Comparison of ENCODE assay signal across 20 cellular contexts in genomic region chr12:111100003-111100402, GRCh38.
DNase-seq lines count a peak whose midpoint lies in the region; ATAC-seq, FAIRE-seq and TF ChIP-seq lines count a peak whose summit lies in the region.
"Had no signal": no experiment of that assay in that cellular context is flagged by ENCODE, and none has a peak within 500 bp of the region (broad histone marks: within the 10 kb centered on the region; RNA-seq: fewer than 3 reads in every experiment).

No MANE protein-coding gene starts in this region.

- no peak overlapping the region for H3K4me3 Mint-ChIP-seq in GM23338
- H3K4me3 Mint-ChIP-seq: B cell; CD4-positive, alpha-beta memory T cell; HFFc6 had no signal

- H2BK20ac ChIP-seq in H1 (ENCODE audit: low read length): no peak overlapping the region

- no peaks in the 10 kb centered on the region for H3K27me3 ChIP-seq in BLaER1
- H3K27me3 ChIP-seq in GM23338 (ENCODE audit: insufficient read depth): no peaks in the 10 kb centered on the region
- H3K27me3 ChIP-seq in SU-DHL-6 (ENCODE audit: low read length): no peaks in the 10 kb centered on the region
- H3K27me3 ChIP-seq in H1 (replicated peaks in 1 of 4; ENCODE audit: control insufficient read depth in 3 of 4, extremely low read depth in 1 of 4, insufficient read depth in 3 of 4, low read length in 3 of 4): no peaks in the 10 kb centered on the region; a peak in 1 of 7 replicates

- H2BK12ac ChIP-seq in H1 (ENCODE audit: low read depth, low read length): 0 out of 2 replicates have a peak overlapping the region, but pooled peaks have one; percentile 7

- ATAC-seq in GM23338: no peak
- no peak for ATAC-seq in left lobe of liver
- no peak for ATAC-seq in left colon
- ATAC-seq: K562 had no signal

- H3K4me1 ChIP-seq in BLaER1 (peaks cover 58% of the 10 kb centered on the region), GM23338 (ENCODE audit: insufficient read depth) (no peaks in the 10 kb centered on the region), H1 (replicated peaks in 1 of 4; ENCODE audit: control insufficient read depth in 3 of 4, insufficient read depth in 4 of 4, low read length in 3 of 4) (no peaks in the 10 kb centered on the region; a peak in 2 of 7 replicates)
- H3K4me1 ChIP-seq: SJSA1 had no signal

- intact Hi-C loops in left colon (cut with DNase I, micrococcal nuclease): no loop called here

- TF ChIP-seq POLR2A in H1 (IDR thresholded peaks at IDR 0.05; ENCODE audit: control extremely low read depth in 1 of 2, low read depth in 2 of 2, low read length in 2 of 2): no peak

- peak overlapping the region; percentile 52; the same call in 1 of the 2 replicates for H3K27ac ChIP-seq in BLaER1
- no peak overlapping the region for H3K27ac ChIP-seq in GM23338 (ENCODE audit: low read depth)
- H3K27ac ChIP-seq in SU-DHL-6 (ENCODE audit: low read depth, low read length): peak overlapping the region; percentile 98
- H3K27ac ChIP-seq in H1 (ENCODE audit: low read depth, low read length): no peak overlapping the region
- H3K27ac ChIP-seq: SJSA1 had no signal

- H3K4me1 Mint-ChIP-seq in GM23338: peaks cover 13% of the 10 kb centered on the region

- H3K9me2 ChIP-seq in GM23338 (ENCODE audit: insufficient read depth) (no peaks in the 10 kb centered on the region), SU-DHL-6 (replicated peaks; ENCODE audit: insufficient read depth, low read length) (no peaks in the 10 kb centered on the region)

- TF ChIP-seq EP300 in H1 (IDR thresholded peaks at IDR 0.05; ENCODE audit: borderline replicate concordance in 1 of 2, low read depth in 2 of 2, low read length in 2 of 2): no peak

- H3K18ac ChIP-seq in H1 (ENCODE audit: extremely low read depth, low read length): no peak overlapping the region

- peak overlapping the region; percentile 79 for H3K4me2 ChIP-seq in BLaER1
- no peak overlapping the region for H3K4me2 ChIP-seq in GM23338
- peak overlapping the region; percentile 84 for H3K4me2 ChIP-seq in SU-DHL-6 (ENCODE audit: low read depth, low read length, poor library complexity, severe bottlenecking)
- no peak overlapping the region for H3K4me2 ChIP-seq in H1 (ENCODE audit: insufficient read depth in 1 of 2, low read depth in 2 of 2, low read length in 2 of 2)

- H3K9ac ChIP-seq in BLaER1 (no peak overlapping the region), SU-DHL-6 (ENCODE audit: low read length) (peak overlapping the region; percentile 97), H1 (replicated peaks in 1 of 4; ENCODE audit: extremely low read depth in 1 of 4, low read depth in 3 of 4, low read length in 3 of 4) (no peak overlapping the region)

- no peak overlapping the region for H3K4ac ChIP-seq in H1 (replicated peaks; ENCODE audit: insufficient read length, low read depth, low read length)

- H4K91ac ChIP-seq in H1 (replicated peaks; ENCODE audit: insufficient read length, low read length): peak overlapping the region; percentile 31

- TF ChIP-seq RAD21 in H1 (IDR thresholded peaks at IDR 0.05 in 1 of 2, conservative IDR thresholded peaks at IDR 0.05 in 1 of 2; ENCODE audit: low read depth in 2 of 2, low read length in 2 of 2): no peak

- no peaks in the 10 kb centered on the region for H4K20me1 ChIP-seq in BLaER1
- H4K20me1 ChIP-seq in GM23338 (replicated peaks; ENCODE audit: insufficient read depth): no peaks in the 10 kb centered on the region
- peaks cover 11% of the 10 kb centered on the region; the same call in 1 of the 2 replicates for H4K20me1 ChIP-seq in SU-DHL-6 (ENCODE audit: low read depth, low read length)
- peaks cover 0 to 2% of the 10 kb centered on the region in 2 experiments for H4K20me1 ChIP-seq in H1 (replicated peaks in 1 of 2; ENCODE audit: control insufficient read depth in 1 of 2, insufficient read depth in 2 of 2, low read length in 2 of 2)

- peaks cover 6% of the 10 kb centered on the region for H3K79me1 ChIP-seq in H1 (ENCODE audit: low read depth, low read length)

- in situ Hi-C loops in KBM-7 (cut with MboI; ENCODE audit: low pct_unique_long_range_greater_than_20kb, low sequenced_read_pairs): no loop called here

- no peaks in the 10 kb centered on the region for H3K9me3 ChIP-seq in BLaER1
- H3K9me3 ChIP-seq in SU-DHL-6 (ENCODE audit: insufficient read depth, low read length): no peaks in the 10 kb centered on the region
- H3K9me3 ChIP-seq in H1 (ENCODE audit: insufficient read depth in 2 of 2, low read depth in 1 of 2, low read length in 1 of 2): no peaks in the 10 kb centered on the region
- H3K9me3 ChIP-seq: SJSA1 had no signal

- H2BK5ac ChIP-seq in H1 (ENCODE audit: low read depth, low read length): peak overlapping the region; percentile 28; the same call in 1 of the 2 replicates

- no peak overlapping the region for H2BK120ac ChIP-seq in H1 (replicated peaks; ENCODE audit: low read depth, low read length)

- no peaks in the 10 kb centered on the region for H3K36me3 ChIP-seq in BLaER1
- H3K36me3 ChIP-seq in GM23338 (ENCODE audit: insufficient read depth): no peaks in the 10 kb centered on the region
- peaks cover 14% of the 10 kb centered on the region; the same call in 1 of the 2 replicates for H3K36me3 ChIP-seq in SU-DHL-6 (ENCODE audit: low read length)
- H3K36me3 ChIP-seq in H1 (ENCODE audit: control insufficient read depth in 2 of 4, insufficient read depth in 4 of 4, low read length in 3 of 4): no peaks in the 10 kb centered on the region
- H3K36me3 ChIP-seq: SJSA1 had no signal

- no peak overlapping the region; the same call in 1 of the 2 replicates for H4K8ac ChIP-seq in H1 (ENCODE audit: extremely low read depth, insufficient read depth, low read length)

- H3K23me2 ChIP-seq in H1 (ENCODE audit: low read depth, low read length): no peaks in the 10 kb centered on the region; the same call in 1 of the 2 replicates

- no peak overlapping the region for H4K5ac ChIP-seq in H1 (ENCODE audit: insufficient read length, low read depth, low read length)

- CTCF ChIA-PET in H1 (lab: Charles Lee; ENCODE audit: partially characterized antibody): interaction anchor here (1.6 to 1.8 kb wide), 3 partner anchors 9 to 38 kb away, joined by 3 to 5 read pairs (median 5); no protein-coding TSS in a partner anchor

- no peak overlapping the region for H3K23ac ChIP-seq in H1 (ENCODE audit: insufficient read length)

- H2AK5ac ChIP-seq in H1 (ENCODE audit: low read depth, low read length): peak overlapping the region; percentile 25; the same call in 1 of the 2 replicates

- POLR2A ChIA-PET in H1 (lab: Charles Lee; ENCODE audit: partially characterized antibody): no interaction called here

- no peaks in the 10 kb centered on the region for H3K36me3 Mint-ChIP-seq in GM23338 (ENCODE audit: low read depth)
- H3K36me3 Mint-ChIP-seq: CD4-positive, alpha-beta memory T cell had no signal

- no peak overlapping the region for H3K14ac ChIP-seq in H1 (ENCODE audit: insufficient read length)

- H3K79me2 ChIP-seq in GM23338 (replicated peaks; ENCODE audit: insufficient read depth): no peaks in the 10 kb centered on the region
- peaks cover 93% of the 10 kb centered on the region for H3K79me2 ChIP-seq in SU-DHL-6 (ENCODE audit: insufficient read depth, low read length)
- no peaks in the 10 kb centered on the region; a peak in 1 of 4 replicates for H3K79me2 ChIP-seq in H1 (ENCODE audit: control insufficient read depth in 1 of 2, insufficient read depth in 2 of 2, low read length in 2 of 2)

- no peaks in the 10 kb centered on the region for H3K9me3 Mint-ChIP-seq in GM23338
- H3K9me3 Mint-ChIP-seq: HFFc6 had no signal

- H3K56ac ChIP-seq in H1 (replicated peaks; ENCODE audit: insufficient read length, low read depth, low read length): no peak overlapping the region

- no peak overlapping the region for H3K4me3 ChIP-seq in BLaER1
- H3K4me3 ChIP-seq in GM23338: no peak overlapping the region
- H3K4me3 ChIP-seq in SU-DHL-6 (ENCODE audit: insufficient read depth, low read length, poor library complexity, severe bottlenecking): peak overlapping the region; percentile 79
- no peak overlapping the region for H3K4me3 ChIP-seq in H1 (ENCODE audit: extremely low read depth in 1 of 4, insufficient read depth in 2 of 4, low read depth in 3 of 4, low read length in 4 of 4)
- H3K4me3 ChIP-seq: K562, SJSA1 had no signal

- H3K27me3 Mint-ChIP-seq in GM23338 (ENCODE audit: insufficient read depth, low read depth, poor library complexity): peaks cover 10% of the 10 kb centered on the region

- FAIRE-seq in H1 (lab: Jason Lieb, UNC): no peak
- FAIRE-seq: K562 had no signal

- peak overlapping the region; percentile 51; the same call in 1 of the 2 replicates for H3K27ac Mint-ChIP-seq in GM23338
- H3K27ac Mint-ChIP-seq: B cell; CD4-positive, alpha-beta memory T cell; HFFc6 had no signal

- WGBS in H1 (ENCODE audit: extremely low coverage in 1 of 2, insufficient coverage in 1 of 2, insufficient read length in 1 of 2, insufficient replicate concordance in 2 of 2, low coverage in 1 of 2, low lambda C conversion rate in 2 of 2, missing lambda C conversion rate in 1 of 2), 2 experiments: 94% methylated on average over 15 of the region's 15 CpGs; no CpG with 5 or more reads in 1 of the 2 experiments

- DNase-seq in GM23338 (ENCODE audit: low spot score) (no peak), H1 (ENCODE audit: low read depth in 1 of 2, low spot score in 2 of 2) (no peak), KBM-7 (no peak), left lobe of liver (ENCODE audit: low spot score) (no peak), left colon (no peak), cerebellum (ENCODE audit: low spot score) (no peak)
- DNase-seq: CD4-positive, alpha-beta memory T cell; DMS153; GDM1; GOT3; HFFc6; NCI-H1417 treated with DMSO at 0.1 percent for 48 hours; NCI-H1930; NCI-H345; NCI-H524 treated with DMSO at 0.1 percent for 48 hours had no signal

- TF ChIP-seq CTCF in GM23338 (conservative IDR thresholded peaks at IDR 0.05; ENCODE audit: low read depth in 2 of 2) (no peak), SU-DHL-6 (IDR thresholded peaks at IDR 0.05; ENCODE audit: insufficient read depth, low read length, poor library complexity, severe bottlenecking) (no peak), H1 (IDR thresholded peaks at IDR 0.05; ENCODE audit: control extremely low read depth in 1 of 3, insufficient read depth in 1 of 3, low read depth in 1 of 3, low read length in 3 of 3) (no peak)

- H3F3A ChIP-seq in GM23338 (replicated peaks; ENCODE audit: low read depth) (no peaks in the 10 kb centered on the region), SU-DHL-6 (ENCODE audit: insufficient read depth) (peaks cover 60% of the 10 kb centered on the region)

- H2BK15ac ChIP-seq in H1 (ENCODE audit: low read length): 0 out of 2 replicates have a peak overlapping the region, but pooled peaks have one; percentile 0

- H2AFZ ChIP-seq in GM23338 (no peak overlapping the region), SU-DHL-6 (ENCODE audit: low read depth, low read length, severe bottlenecking) (no peak overlapping the region), H1 (ENCODE audit: low read length) (no peak overlapping the region)

TF ChIP-seq in GM23338, 12 proteins besides CTCF, POLR2A, EP300 and RAD21 (continues in another document):
- TF ChIP-seq POLR2AphosphoS5 (IDR thresholded peaks at IDR 0.05; ENCODE audit: low read depth) (no peak), ZNF114 (CRISPR knock-in tag; IDR thresholded peaks at IDR 0.05) (no peak)

TF ChIP-seq in H1, 55 proteins besides CTCF, POLR2A, EP300 and RAD21:
- TF ChIP-seq RFX5 (IDR thresholded peaks at IDR 0.05; ENCODE audit: borderline replicate concordance, low read depth, low read length): no peak
- no peak for TF ChIP-seq POU5F1 (IDR thresholded peaks at IDR 0.05; ENCODE audit: low read depth, low read length)
- TF ChIP-seq BCL11A (IDR thresholded peaks at IDR 0.05; ENCODE audit: low read depth in 2 of 2, low read length in 2 of 2): no peak

Comparison
In these comparisons a context has a peak if more than half of its experiments do, and no peak if none do; other contexts are left out.
1. H3K27ac ChIP-seq: peak in BLaER1 (single experiment) and SU-DHL-6 (single experiment); none in GM23338 (single experiment) and H1 (single experiment).
2. H3K4me2 ChIP-seq: peak in BLaER1 (single experiment) and SU-DHL-6 (single experiment); none in GM23338 (single experiment) and H1 (0 of 2).